ENCODE assay signal across 8 cellular contexts in the genomic region with DNA sequence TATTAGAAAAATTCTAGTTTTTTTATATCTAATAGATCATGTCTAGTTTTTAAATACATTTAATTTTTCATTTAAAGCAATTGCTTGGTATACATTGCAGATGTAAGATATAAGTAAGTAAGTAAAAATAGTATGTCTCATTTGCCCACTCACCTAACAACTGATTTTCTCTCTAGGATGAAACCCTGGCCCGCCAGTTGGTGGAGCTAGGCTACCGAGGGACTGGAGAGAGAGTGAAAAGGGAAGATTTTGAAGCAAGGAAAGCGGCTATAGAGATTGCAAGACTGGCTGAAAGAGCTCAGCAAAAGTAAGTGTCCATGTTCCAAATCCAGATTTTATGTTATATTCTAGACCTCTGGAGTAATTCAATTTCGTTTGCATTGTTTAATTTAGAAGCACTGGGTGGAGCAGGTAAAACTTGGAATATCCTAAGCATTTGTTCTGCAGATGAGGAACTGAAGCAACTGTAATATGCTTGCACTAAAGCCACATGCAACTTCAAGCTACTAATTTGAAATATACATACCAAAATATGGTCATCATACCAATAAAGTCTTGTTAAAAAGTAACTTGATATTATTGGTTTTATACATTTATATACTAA. TPM values are rescaled to one million over a fixed set of nuclear protein-coding genes. Genes with fewer than 3 reads are reported as not detected.
A peak's percentile ranks its signal among the peaks of the same experiment; 100 is the strongest.
DNase-seq lines count a peak whose midpoint lies in the region; ATAC-seq and TF ChIP-seq lines count a peak whose summit lies in the region.

No MANE protein-coding gene starts in this region.

- H3K79me1 ChIP-seq in H9 (ENCODE audit: insufficient read depth, low read depth, low read length, poor library complexity, severe bottlenecking): no peaks in the 10 kb centered on the region

- H3K9me3 Mint-ChIP-seq in H9: no peaks in the 10 kb centered on the region; a peak in 1 of 5 replicates
- H3K9me3 Mint-ChIP-seq in activated CD8-positive, alpha-beta T cell treated with anti-CD3 and anti-CD28 coated beads, Interleukin-2, amount 10 ng/mL, durations not matched to agents 7 days and 5 days (ENCODE audit: insufficient read depth): no peaks in the 10 kb centered on the region

- no peak overlapping the region for H3K14ac ChIP-seq in H9 (ENCODE audit: insufficient read depth, low read length)

- ATAC-seq in activated CD8-positive, alpha-beta T cell treated with anti-CD3 and anti-CD28 coated beads, Interleukin-2, amount 10 ng/mL, durations not matched to agents 7 days and 5 days: no peak
- ATAC-seq in GM21515 (IDR thresholded peaks at IDR 0.05; ENCODE audit: unreplicated experiment): no peak

- H3K36me3 Mint-ChIP-seq in H9 (ENCODE audit: insufficient read depth in 1 of 3, low read depth in 3 of 3): no peaks in the 10 kb centered on the region
- H3K36me3 Mint-ChIP-seq in activated CD8-positive, alpha-beta T cell treated with anti-CD3 and anti-CD28 coated beads, Interleukin-2, amount 10 ng/mL, durations not matched to agents 7 days and 5 days (ENCODE audit: low read depth): no peaks in the 10 kb centered on the region

- no peaks in the 10 kb centered on the region for H3K9me3 ChIP-seq in H9 (ENCODE audit: control insufficient read depth, low read depth, low read length)

- TF ChIP-seq CTCF in H9 (conservative IDR thresholded peaks at IDR 0.05): peak; percentile 90
- TF ChIP-seq CTCF in foreskin fibroblast (IDR thresholded peaks at IDR 0.05; ENCODE audit: low read depth, low read length): peak; percentile 74
- peak; percentile 82 for TF ChIP-seq CTCF in retinal pigment epithelial cell (conservative IDR thresholded peaks at IDR 0.05; ENCODE audit: low read depth, low read length)

- H3K4me3 ChIP-seq in foreskin fibroblast (ENCODE audit: low read depth in 1 of 2, low read length in 2 of 2): no peak overlapping the region
- H3K4me3 ChIP-seq in retinal pigment epithelial cell (ENCODE audit: low read length): no peak overlapping the region

- no peak overlapping the region for H4K5ac ChIP-seq in H9 (ENCODE audit: insufficient read length, low read depth, low read length)

- no peaks in the 10 kb centered on the region for H3K4me1 ChIP-seq in H9 (ENCODE audit: insufficient read depth, low read length)

- no peak overlapping the region for H2BK5ac ChIP-seq in H9 (ENCODE audit: insufficient read length, low read length)

- no peak overlapping the region for H2BK12ac ChIP-seq in H9 (ENCODE audit: insufficient read length, low read depth, low read length)

- peaks cover 7 to 17% of the 10 kb centered on the region in 2 experiments; a peak in 3 of 4 replicates for H3K4me1 Mint-ChIP-seq in H9
- peaks cover 11% of the 10 kb centered on the region for H3K4me1 Mint-ChIP-seq in activated CD8-positive, alpha-beta T cell treated with anti-CD3 and anti-CD28 coated beads, Interleukin-2, amount 10 ng/mL, durations not matched to agents 7 days and 5 days (ENCODE audit: low read depth)

- H3K23ac ChIP-seq in H9 (ENCODE audit: insufficient read length, low read depth, low read length): no peak overlapping the region

- H4K20me1 ChIP-seq in H9 (ENCODE audit: control insufficient read depth, insufficient read depth, insufficient read length): no peaks in the 10 kb centered on the region

- H3K9ac ChIP-seq in H9 (ENCODE audit: extremely low read depth, insufficient read length, low read length): no peak overlapping the region

- no peak overlapping the region for H3K56ac ChIP-seq in H9 (ENCODE audit: insufficient read length, low read depth, low read length)

- H2AFZ ChIP-seq in H9 (ENCODE audit: low read length): no peak overlapping the region

- H3K27ac Mint-ChIP-seq in H9: no peak overlapping the region
- H3K27ac Mint-ChIP-seq in activated CD8-positive, alpha-beta T cell treated with anti-CD3 and anti-CD28 coated beads, Interleukin-2, amount 10 ng/mL, durations not matched to agents 7 days and 5 days: no peak overlapping the region

- no peaks in the 10 kb centered on the region for H3K23me2 ChIP-seq in H9 (ENCODE audit: insufficient read length, low read depth, low read length, poor library complexity, severe bottlenecking)

- H3K4me3 Mint-ChIP-seq in H9: no peak overlapping the region
- H3K4me3 Mint-ChIP-seq in activated CD8-positive, alpha-beta T cell treated with anti-CD3 and anti-CD28 coated beads, Interleukin-2, amount 10 ng/mL, durations not matched to agents 7 days and 5 days: no peak overlapping the region

- CTCF ChIA-PET in activated CD8-positive, alpha-beta T cell treated with anti-CD3 and anti-CD28 coated beads, Interleukin-2, amount 10 ng/mL, durations not matched to agents 7 days and 5 days (lab: Charles Lee): interaction anchor here (0.5 to 1.7 kb wide), 13 partner anchors 77 to 690 kb away, joined by 3 to 13 read pairs (median 3); no protein-coding TSS in a partner anchor

- POLR2A ChIA-PET in activated CD8-positive, alpha-beta T cell treated with anti-CD3 and anti-CD28 coated beads, Interleukin-2, amount 10 ng/mL, durations not matched to agents 7 days and 5 days (lab: Charles Lee): interaction anchor here (1.0 kb wide), 1 partner anchor 627 kb away, joined by 3 read pairs; no protein-coding TSS in a partner anchor

- no peaks in the 10 kb centered on the region for H3K27me3 ChIP-seq in H9 (ENCODE audit: insufficient read depth, low read length)

- WGBS in H9 (ENCODE audit: extremely low coverage, insufficient read length, low lambda C conversion rate): no CpG with 5 or more reads among the region's 4 CpGs

- H2BK120ac ChIP-seq in H9 (ENCODE audit: low read depth, low read length, poor library complexity, severe bottlenecking): no peak overlapping the region

- no peak overlapping the region for H2BK15ac ChIP-seq in H9 (ENCODE audit: low read depth, low read length)

- H4K91ac ChIP-seq in H9 (ENCODE audit: insufficient read length, low read depth, low read length): no peak overlapping the region

- no peak overlapping the region for H3K4ac ChIP-seq in H9 (ENCODE audit: low read depth, low read length)

- H3K79me2 ChIP-seq in H9 (ENCODE audit: insufficient read depth, low read length): no peaks in the 10 kb centered on the region

- H3K27me3 Mint-ChIP-seq in H9 (ENCODE audit: low read depth): peaks cover 18% of the 10 kb centered on the region
- H3K27me3 Mint-ChIP-seq in activated CD8-positive, alpha-beta T cell treated with anti-CD3 and anti-CD28 coated beads, Interleukin-2, amount 10 ng/mL, durations not matched to agents 7 days and 5 days (ENCODE audit: low read depth): peaks cover 22% of the 10 kb centered on the region

- no peak overlapping the region for H3K27ac ChIP-seq in H9 (ENCODE audit: insufficient read length, low read depth, low read length)

- H3K4me2 ChIP-seq in H9 (ENCODE audit: insufficient read depth, insufficient read length, low read length): no peak overlapping the region

- no peak overlapping the region for H3K18ac ChIP-seq in H9 (ENCODE audit: insufficient read length, low read depth, low read length)

- no peak overlapping the region for H4K8ac ChIP-seq in H9 (replicated peaks; ENCODE audit: insufficient read length, low read depth, low read length)

- no peak overlapping the region for H2AK5ac ChIP-seq in H9 (ENCODE audit: insufficient read length, low read length)

- H2BK20ac ChIP-seq in H9 (ENCODE audit: low read depth, low read length, poor library complexity, severe bottlenecking): no peak overlapping the region

- DNase-seq in NCI-H345 (lab: John Stamatoyannopoulos, UW): peak; percentile 27
- DNase-seq in NCI-H345 treated with DMSO at 0.1 percent for 48 hours (lab: John Stamatoyannopoulos, UW; ENCODE audit: unreplicated experiment): no peak
- peak; percentile 65 for DNase-seq in H9
- DNase-seq in NCI-H446 (lab: John Stamatoyannopoulos, UW): peak; percentile 16 to 33
- peak; percentile 67 for DNase-seq in activated CD8-positive, alpha-beta T cell treated with anti-CD3 and anti-CD28 coated beads, Interleukin-2, amount 10 ng/mL, durations not matched to agents 7 days and 5 days
- DNase-seq in foreskin fibroblast: peak; percentile 13 to 56
- DNase-seq in retinal pigment epithelial cell (ENCODE audit: low read depth): no peak

- H3T11ph ChIP-seq in H9 (ENCODE audit: low read length): no peak overlapping the region

RNA-seq across cellular contexts. Expression of a gene that starts 27.1 kb away (rescaled TPM):
- not detected in 2 replicates for total RNA-seq in H9 (2021)
- not detected for total RNA-seq in activated CD8-positive, alpha-beta T cell treated with anti-CD3 and anti-CD28 coated beads, Interleukin-2, amount 10 ng/mL, durations not matched to agents 7 days and 5 days

Comparison
In these comparisons a context has a peak if more than half of its experiments do, and no peak if none do; other contexts are left out.
1. DNase-seq: peak in NCI-H345 (single experiment), H9 (single experiment), NCI-H446 (2 of 2), activated CD8-positive, alpha-beta T cell treated with anti-CD3 and anti-CD28 coated beads, Interleukin-2, amount 10 ng/mL, durations not matched to agents 7 days and 5 days (single experiment) and foreskin fibroblast (2 of 2); none in NCI-H345 treated with DMSO at 0.1 percent for 48 hours (single experiment) and retinal pigment epithelial cell (single experiment).
2. Peak in every context shown above with its lines, with median percentiles within 50 percentile points of each other: CTCF ChIP-seq.